28 cellular contexts compared by ENCODE assay signal in the genomic region with DNA sequence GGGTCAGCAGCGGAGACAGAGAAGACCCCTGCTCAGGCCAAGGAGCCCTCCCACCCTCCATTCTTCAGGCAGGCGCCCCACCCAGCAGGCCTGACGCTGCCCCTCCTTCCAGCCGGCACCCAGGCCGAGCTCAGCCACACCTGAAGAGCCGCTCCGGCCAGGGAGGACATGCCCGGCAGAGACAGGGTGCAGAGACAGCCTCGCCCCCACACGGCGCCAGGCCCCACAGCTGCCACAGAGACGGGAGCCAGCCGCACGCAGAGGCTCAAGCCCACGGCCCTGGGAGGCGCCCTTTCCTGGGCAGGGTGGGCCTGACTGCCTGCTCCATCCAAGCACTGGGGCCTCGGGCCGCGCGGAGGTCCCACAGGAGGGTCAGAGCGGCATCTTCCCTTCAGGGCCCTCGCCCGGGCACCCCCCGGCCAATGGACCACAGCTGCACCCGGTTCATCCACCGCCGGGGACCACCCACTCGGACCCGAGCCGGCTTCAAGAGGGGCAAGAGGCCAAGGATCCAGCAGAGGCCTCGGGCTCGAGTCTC. TPM values are rescaled to one million over a fixed set of nuclear protein-coding genes. Genes with fewer than 3 reads are reported as not detected.
A peak's percentile ranks its signal among the peaks of the same experiment; 100 is the strongest.
DNase-seq lines count a peak whose midpoint lies in the region; ATAC-seq and TF ChIP-seq lines count a peak whose summit lies in the region.
"Had no signal": no experiment of that assay in that cellular context is flagged by ENCODE, and none has a peak within 500 bp of the region (broad histone marks: within the 10 kb centered on the region; RNA-seq: fewer than 3 reads in every experiment).

No MANE protein-coding gene starts in this region.

- intact Hi-C loops in heart left ventricle (cut with DNase I) = no loop called here
- intact Hi-C loops in natural killer cell (cut with micrococcal nuclease) = no loop called here
- intact Hi-C loops in posterior vena cava (cut with DNase I) = no loop called here

- no peak overlapping the region for H3K27ac ChIP-seq in heart left ventricle
- H3K27ac ChIP-seq: KMS-11, neutrophil, psoas muscle, tibial nerve had no signal

- no peak overlapping the region for H3K27ac Mint-ChIP-seq in natural killer cell

- 79 to 88% (median 84%) methylated on average over 16 to 32 of the region's 32 CpGs for WGBS in heart left ventricle, 4 donors

- TF ChIP-seq POLR2A in heart left ventricle (IDR thresholded peaks at IDR 0.05) = no peak

- no peaks in the 10 kb centered on the region for H3K4me1 ChIP-seq in BE2C
- peaks cover 0 to 17% (median 0%) of the 10 kb centered on the region in 12 donors for H3K4me1 ChIP-seq in heart left ventricle
- H3K4me1 ChIP-seq: psoas muscle had no signal

- DNase-seq in BE2C = peak; percentile 7
- peak; percentile 61 for DNase-seq in H7
- peak in 4 of 5 donors; percentile 4 to 48 (median 10) for DNase-seq in heart left ventricle
- DNase-seq in natural killer cell = peak; percentile 13
- no peak for DNase-seq in posterior vena cava (ENCODE audit: low spot score)
- DNase-seq in NCI-H2196 treated with DMSO at 0.1 percent for 48 hours (lab: John Stamatoyannopoulos, UW; ENCODE audit: unreplicated experiment) = no peak
- DNase-seq in NCI-H187 treated with DMSO at 0.1 percent for 48 hours (lab: John Stamatoyannopoulos, UW) = no peak
- DNase-seq: activated CD4-positive, alpha-beta T cell treated with anti-CD3 and anti-CD28 coated beads for 4 hours; activated gamma-delta T cell treated with Interleukin-2 at 50 U/mL for 16 hours; activated T-cell treated with anti-CD3 and anti-CD28 coated beads, Interleukin-2, amount 50 U/mL, for 1 hour; DMS79; GDM1; mammary epithelial cell; MM.1S; NCI-H2107; NCI-H446 treated with DMSO at 0.1 percent for 48 hours; NCI-H82 had no signal

- ATAC-seq in heart left ventricle (no peak), natural killer cell (no peak)
- ATAC-seq: psoas muscle had no signal

- H3K36me3 Mint-ChIP-seq in natural killer cell = no peaks in the 10 kb centered on the region

- H3K36me3 ChIP-seq in BE2C (no peaks in the 10 kb centered on the region), H7 (replicated peaks; ENCODE audit: control insufficient read depth, insufficient read depth, low read length) (no peaks in the 10 kb centered on the region), heart left ventricle (no peaks in the 10 kb centered on the region)
- H3K36me3 ChIP-seq: neutrophil, tibial nerve had no signal

- H3K27me3 ChIP-seq in BE2C (peaks cover 23% of the 10 kb centered on the region), H7 (ENCODE audit: control insufficient read depth, insufficient read depth, low read length) (no peaks in the 10 kb centered on the region), heart left ventricle (peaks cover 5 to 62% (median 30%) of the 10 kb centered on the region in 9 donors)

- peaks cover 0 to 20% of the 10 kb centered on the region in 2 donors for H3K27me3 Mint-ChIP-seq in natural killer cell (ENCODE audit: low read depth in 2 of 2)

- H3K9me3 ChIP-seq in BE2C (no peaks in the 10 kb centered on the region), heart left ventricle (no peaks in the 10 kb centered on the region)
- H3K9me3 ChIP-seq: Caco-2, neutrophil, psoas muscle, tibial nerve had no signal

- no peak overlapping the region for H3K4me3 Mint-ChIP-seq in natural killer cell

- no peaks in the 10 kb centered on the region for H3K9me3 Mint-ChIP-seq in natural killer cell

- H3K4me1 Mint-ChIP-seq in natural killer cell = peaks cover 7 to 27% of the 10 kb centered on the region in 2 donors

- H3K4me3 ChIP-seq in BE2C (ENCODE audit: low read depth, low read length) (no peak overlapping the region), H7 (ENCODE audit: insufficient read depth, low read depth, low read length) (no peak overlapping the region), heart left ventricle (no peak overlapping the region)
- H3K4me3 ChIP-seq: psoas muscle, tibial nerve had no signal

- TF ChIP-seq CTCF in BE2C (IDR thresholded peaks at IDR 0.05; ENCODE audit: low read depth, low read length) (no peak), heart left ventricle (IDR thresholded peaks at IDR 0.05) (no peak), natural killer cell (IDR thresholded peaks at IDR 0.05) (no peak)

RNA-seq across cellular contexts. Expression of a gene that starts 5.2 kb away (rescaled TPM):
- not detected for polyA plus RNA-seq in BE2C (2012; ENCODE audit: insufficient read depth, insufficient read length, low read depth)
- total RNA-seq in H7 (2014; rRNA removed; shearing (Covaris generic)) = not detected in 2 replicates
- total RNA-seq in heart left ventricle = under 1 TPM in 5 of 9 donors, not detected in 4; 0.14 to 0.53 (median 0.27) TPM
- polyA plus RNA-seq in heart left ventricle = under 1 TPM; 0.03 to 0.19 TPM
- 1 to 10 TPM in 2 of 3 donors, under 1 TPM in 1; 0.23 to 1.7 (median 1.7) TPM for total RNA-seq in natural killer cell
- under 1 TPM in 1 of 2 donors, not detected in 1; 0.19 TPM for total RNA-seq in posterior vena cava
- total RNA-seq: dermis microvascular lymphatic vessel endothelial cell, endothelial cell of umbilical vein, fibroblast of lung, mammary epithelial cell, RPMI7951, skeletal muscle tissue, tibial nerve had no signal
- polyA plus RNA-seq: BJ, endothelial cell of umbilical vein, fibroblast of lung, mammary epithelial cell had no signal

RNA-seq across cellular contexts. Expression of a gene that starts 27.5 kb away (rescaled TPM):
- not detected for polyA plus RNA-seq in BE2C (2012; ENCODE audit: insufficient read depth, insufficient read length, low read depth)
- not detected in 2 replicates for total RNA-seq in H7 (2014; rRNA removed; shearing (Covaris generic))
- total RNA-seq in heart left ventricle (under 1 TPM in 2 of 9 donors, not detected in 7; 0.77 to 0.93 TPM), natural killer cell (10 to 100 TPM; 40.3 to 81.9 (median 54.7) TPM), posterior vena cava (under 1 TPM; 0.33 to 0.93 TPM)
- polyA plus RNA-seq in heart left ventricle = under 1 TPM in 1 of 2 donors, not detected in 1; 0.24 TPM
- total RNA-seq: Caco-2, endothelial cell of umbilical vein, RPMI7951 had no signal
- polyA plus RNA-seq: endothelial cell of umbilical vein, fibroblast of lung, mammary epithelial cell had no signal

RNA-seq across cellular contexts. Expression of a gene that starts 35.1 kb away (rescaled TPM):
- 0.96 TPM for polyA plus RNA-seq in BE2C (2012; ENCODE audit: insufficient read depth, insufficient read length, low read depth)
- total RNA-seq in H7 (2014; rRNA removed; shearing (Covaris generic)) = 0.07 and 0.89 TPM in 2 replicates
- total RNA-seq in heart left ventricle = 10 to 100 TPM in 1 of 9 donors, 1 to 10 TPM in 8; 1.1 to 23.8 (median 2.7) TPM
- 1 to 10 TPM; 3.2 to 4.0 TPM for polyA plus RNA-seq in heart left ventricle
- total RNA-seq in natural killer cell = 10 to 100 TPM; 14.3 to 26.5 (median 15.7) TPM
- total RNA-seq in posterior vena cava = 1 to 10 TPM; 2.0 to 2.8 TPM
- total RNA-seq: Caco-2, RPMI7951 had no signal
- polyA plus RNA-seq: BJ, mammary epithelial cell had no signal

RNA-seq across cellular contexts. Expression of a gene that starts 52.9 kb away (rescaled TPM):
- 404 TPM for polyA plus RNA-seq in BE2C (2012; ENCODE audit: insufficient read depth, insufficient read length, low read depth)
- total RNA-seq in H7 (2014; rRNA removed; shearing (Covaris generic)) = 102 and 127 TPM in 2 replicates
- total RNA-seq in heart left ventricle (100 to 1,000 TPM; 102 to 167 (median 120) TPM), natural killer cell (100 to 1,000 TPM; 176 to 211 (median 184) TPM), posterior vena cava (100 to 1,000 TPM; 121 to 151 TPM)
- 100 to 1,000 TPM; 102 to 212 TPM for polyA plus RNA-seq in heart left ventricle

RNA-seq across cellular contexts. Expression of a gene that starts 53.2 kb away (rescaled TPM):
- polyA plus RNA-seq in BE2C (2012; ENCODE audit: insufficient read depth, insufficient read length, low read depth) = 33.8 TPM
- 40.3 and 47.2 TPM in 2 replicates for total RNA-seq in H7 (2014; rRNA removed; shearing (Covaris generic))
- 10 to 100 TPM in 7 of 9 donors, 1 to 10 TPM in 2; 8.1 to 21.4 (median 11.2) TPM for total RNA-seq in heart left ventricle
- 10 to 100 TPM in 1 of 2 donors, 1 to 10 TPM in 1; 6.7 to 15.7 TPM for polyA plus RNA-seq in heart left ventricle
- 10 to 100 TPM; 13.7 to 16.5 (median 16.3) TPM for total RNA-seq in natural killer cell
- 10 to 100 TPM in 1 of 2 donors, 1 to 10 TPM in 1; 9.9 to 10.3 TPM for total RNA-seq in posterior vena cava

Comparison
In these comparisons a context has a peak if more than half of its experiments do, and no peak if none do; other contexts are left out.
1. DNase-seq: peak in BE2C (single experiment), H7 (single experiment), heart left ventricle (4 of 5) and natural killer cell (single experiment); none in posterior vena cava (single experiment), NCI-H2196 treated with DMSO at 0.1 percent for 48 hours (single experiment) and NCI-H187 treated with DMSO at 0.1 percent for 48 hours (single experiment).
2. RNA of a gene that starts 27.5 kb away (total RNA-seq): 40.3 to 81.9 TPM in natural killer cell; 0.33 to 0.93 TPM in posterior vena cava, not detected in H7 and 0.77 to 0.93 TPM in heart left ventricle; every median in the first group is over 10 times any median in the second.